Comparison of ENCODE assay signal across 8 cellular contexts in the genomic region with DNA sequence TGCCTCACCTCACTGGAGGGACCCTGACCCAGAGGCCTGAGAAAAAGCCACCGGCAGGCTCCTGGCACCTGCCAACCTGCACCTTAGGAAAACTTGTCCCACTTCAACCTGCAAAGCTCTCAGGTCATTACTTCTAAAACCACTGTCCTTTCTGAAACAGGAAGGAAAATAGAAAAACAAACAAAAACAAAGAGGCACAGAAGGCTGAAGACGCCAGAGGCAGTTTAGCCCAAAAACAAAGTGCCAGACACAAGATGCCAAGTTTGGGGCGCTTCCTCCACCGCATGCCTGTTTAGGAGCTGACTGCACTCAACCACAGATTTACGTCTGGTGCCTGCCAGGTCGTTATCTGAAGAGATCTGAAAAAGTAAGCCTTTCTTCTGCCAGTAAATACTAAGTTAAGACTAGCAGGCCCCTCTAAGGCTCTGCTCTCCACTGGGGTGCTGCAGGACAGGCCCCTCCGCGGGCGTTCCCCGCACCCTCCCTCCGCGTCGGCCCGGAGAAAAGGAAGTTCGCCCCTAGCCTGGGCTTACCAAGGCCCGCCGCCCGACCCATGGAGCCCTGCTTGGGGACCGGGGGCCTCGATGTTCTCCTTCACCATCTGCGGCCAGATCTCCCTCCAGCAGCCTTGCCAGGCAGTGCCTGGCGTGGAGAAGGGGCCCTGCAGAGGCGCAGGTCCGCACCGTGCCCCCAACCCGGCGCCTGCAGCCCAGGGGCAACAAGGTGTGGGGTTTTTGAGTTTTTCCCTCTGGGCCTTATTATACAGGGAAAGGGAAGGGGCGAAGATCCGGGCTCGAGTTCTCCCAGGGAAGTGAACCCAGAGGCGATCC. TPM values are rescaled to one million over a fixed set of nuclear protein-coding genes. Genes with fewer than 3 reads are reported as not detected.
A peak's percentile ranks its signal among the peaks of the same experiment; 100 is the strongest.
DNase-seq lines count a peak whose midpoint lies in the region; ATAC-seq, FAIRE-seq and TF ChIP-seq lines count a peak whose summit lies in the region.

No MANE protein-coding gene starts in this region.

- H3K9ac ChIP-seq in endothelial cell of umbilical vein (replicated peaks; ENCODE audit: extremely low read depth, insufficient read depth, low read length), result peak overlapping the region; percentile 16

- no peaks in the 10 kb centered on the region for H3K27me3 Mint-ChIP-seq in T-helper 17 cell
- H3K27me3 Mint-ChIP-seq in nephron (ENCODE audit: low read depth), result peaks cover 3% of the 10 kb centered on the region

- no peaks in the 10 kb centered on the region for H3K9me1 ChIP-seq in endothelial cell of umbilical vein (replicated peaks; ENCODE audit: control insufficient read depth, extremely low read depth, insufficient read depth, low read length)

- no peaks in the 10 kb centered on the region for H4K20me1 ChIP-seq in endothelial cell of umbilical vein (replicated peaks; ENCODE audit: control insufficient read depth, extremely low read depth, insufficient read depth, low read length)

- H3K4me1 ChIP-seq in HAP-1 (no peaks in the 10 kb centered on the region; the same call in 1 of the 2 replicates), endothelial cell of umbilical vein (ENCODE audit: control insufficient read depth, extremely low read depth, insufficient read depth, low read length) (peaks cover 7% of the 10 kb centered on the region)

- H3K27ac Mint-ChIP-seq in T-helper 17 cell (peak overlapping the region; percentile 81), nephron (peak overlapping the region in 2 of 3 experiments; percentile 20 to 39)

- H3K4me3 Mint-ChIP-seq in T-helper 17 cell (peak overlapping the region; percentile 90), nephron (peak overlapping the region; percentile 86 to 88 (median 87))

- no peaks in the 10 kb centered on the region for H3K9me3 Mint-ChIP-seq in nephron

- CTCF ChIA-PET in endothelial cell of umbilical vein (lab: Charles Lee), result interaction anchor here (0.6 to 1.2 kb wide), 2 partner anchors 147 to 327 kb away, joined by 3 to 4 read pairs; partner anchors contain the start of gene GOLGA8B

- POLR2A ChIA-PET in endothelial cell of umbilical vein (lab: Charles Lee), result no interaction called here

- peak overlapping the region; percentile 77 for H3K4me2 ChIP-seq in endothelial cell of umbilical vein (ENCODE audit: insufficient read depth, low read length)

- FAIRE-seq in endothelial cell of umbilical vein (lab: Jason Lieb, UNC), result peak; percentile 26

- H3K9me3 ChIP-seq in HAP-1 (no peaks in the 10 kb centered on the region), T-helper 17 cell (ENCODE audit: control insufficient read depth, low read length, poor library complexity, severe bottlenecking) (no peaks in the 10 kb centered on the region), endothelial cell of umbilical vein (replicated peaks; ENCODE audit: control insufficient read depth, insufficient read depth, low read length) (no peaks in the 10 kb centered on the region)

- H3K36me3 ChIP-seq in HAP-1 (replicated peaks) (peaks cover 4% of the 10 kb centered on the region; the same call in 1 of the 2 replicates), endothelial cell of umbilical vein (ENCODE audit: control insufficient read depth in 2 of 2, extremely low read depth in 1 of 2, insufficient read depth in 2 of 2, low read length in 2 of 2) (no peaks in the 10 kb centered on the region)

- in situ Hi-C loops in HAP-1 (cut with MboI; ENCODE audit: low sequenced_read_pairs), result loop anchor here (10.0 kb wide), 1 partner anchor 62 kb away; no protein-coding TSS in a partner anchor

- peak overlapping the region; percentile 79 for H2AFZ ChIP-seq in endothelial cell of umbilical vein (ENCODE audit: low read depth, low read length)

- TF ChIP-seq CTCF in endothelial cell of umbilical vein (IDR thresholded peaks at IDR 0.05; ENCODE audit: extremely low read depth in 1 of 2, insufficient read depth in 1 of 2, low read depth in 1 of 2, low read length in 2 of 2), result no peak
- TF ChIP-seq CTCF in nephron (IDR thresholded peaks at IDR 0.05; ENCODE audit: unreplicated experiment in 3 of 3), result no peak

- peaks cover 13% of the 10 kb centered on the region for H3K79me2 ChIP-seq in endothelial cell of umbilical vein (ENCODE audit: control insufficient read depth, insufficient read depth, low read length)

- H3K27ac ChIP-seq in endothelial cell of umbilical vein (ENCODE audit: insufficient read depth, low read depth, low read length), result peak overlapping the region; percentile 23

- no TSS peak for BruUV-seq in endothelial cell of umbilical vein (replicated peaks; lab: Mats Ljungman, UMichigan)

- intact Hi-C loops in endothelial cell of umbilical vein (cut with micrococcal nuclease), result loop anchor here (2.0 to 10.0 kb wide), 4 partner anchors 70 to 332 kb away; partner anchors contain the start of genes EMC4, EMC7, LPCAT4 and NOP10

- dilution Hi-C loops in endothelial cell of umbilical vein (cut with MboI; ENCODE audit: extremely low pct_ligation_motif_present, low sequenced_read_pairs), result no loop called here

- TF ChIP-seq POLR2A in endothelial cell of umbilical vein (IDR thresholded peaks at IDR 0.05; ENCODE audit: low read depth, low read length), result no peak

- ATAC-seq in T-helper 17 cell (peak; percentile 64), HG03039 (IDR thresholded peaks at IDR 0.05; ENCODE audit: unreplicated experiment) (no peak), HG02870 (IDR thresholded peaks at IDR 0.05; ENCODE audit: unreplicated experiment) (no peak)

- peak overlapping the region; percentile 59 for H3K4me3 ChIP-seq in HAP-1
- H3K4me3 ChIP-seq in endothelial cell of umbilical vein (replicated peaks in 1 of 3; ENCODE audit: insufficient read depth in 1 of 3, low read depth in 1 of 3, low read length in 3 of 3), result peak overlapping the region; percentile 68 to 78 (median 77)

- H3K27me3 ChIP-seq in HAP-1 (ENCODE audit: low read depth) (no peaks in the 10 kb centered on the region; the same call in 1 of the 2 replicates), endothelial cell of umbilical vein (ENCODE audit: control insufficient read depth in 2 of 2, insufficient read depth in 2 of 2, low read length in 2 of 2) (peaks cover 0 to 5% of the 10 kb centered on the region in 2 experiments)

- peaks cover 2% of the 10 kb centered on the region for H3K36me3 Mint-ChIP-seq in T-helper 17 cell (ENCODE audit: low read depth)
- H3K36me3 Mint-ChIP-seq in nephron (ENCODE audit: low read depth), result peaks cover 29% of the 10 kb centered on the region

- DNase-seq in ELF-1 (ENCODE audit: low read depth, low spot score) (peak; percentile 6), HAP-1 (ENCODE audit: low spot score in 2 of 2) (peak in 1 of 2 experiments; percentile 29), T-helper 17 cell (no peak), endothelial cell of umbilical vein (ENCODE audit: low read depth, low spot score) (peak; percentile 6), SHP77 treated with DMSO at 0.1 percent for 48 hours (lab: John Stamatoyannopoulos, UW) (no peak)

- H3K4me1 Mint-ChIP-seq in T-helper 17 cell (peaks cover 29% of the 10 kb centered on the region), nephron (peaks cover 22% of the 10 kb centered on the region)

TF ChIP-seq in endothelial cell of umbilical vein, 7 proteins besides CTCF, POLR2A, EP300 and RAD21:
- TF ChIP-seq EZH2 (IDR thresholded peaks at IDR 0.05; ENCODE audit: borderline replicate concordance, low read depth, low read length, severe bottlenecking) (no peak), POLR2AphosphoS5 (IDR thresholded peaks at IDR 0.05; ENCODE audit: insufficient read depth, low read depth, low read length) (no peak), FOS (IDR thresholded peaks at IDR 0.05; ENCODE audit: borderline replicate concordance, insufficient read depth, low read length) (no peak), MYC (IDR thresholded peaks at IDR 0.05; ENCODE audit: low read depth, low read length) (no peak), JUN (IDR thresholded peaks at IDR 0.05; ENCODE audit: borderline replicate concordance, insufficient read depth, insufficient read length, low read depth) (no peak), GATA2 (IDR thresholded peaks at IDR 0.05; ENCODE audit: insufficient read depth, insufficient read length, low read depth, low read length) (no peak)
- TF ChIP-seq, protein P1, sequence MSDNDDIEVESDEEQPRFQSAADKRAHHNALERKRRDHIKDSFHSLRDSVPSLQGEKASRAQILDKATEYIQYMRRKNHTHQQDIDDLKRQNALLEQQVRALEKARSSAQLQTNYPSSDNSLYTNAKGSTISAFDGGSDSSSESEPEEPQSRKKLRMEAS (IDR thresholded peaks at IDR 0.05; ENCODE audit: insufficient read depth, insufficient read length), result no peak

RNA-seq across cellular contexts. Expression of gene GOLGA8A, which starts 1.3 kb away (rescaled TPM):
- total RNA-seq in T-helper 17 cell (100 to 1,000 TPM; 210 to 223 TPM), endothelial cell of umbilical vein (53.5 and 61.1 TPM in 2 replicates)
- polyA plus RNA-seq in endothelial cell of umbilical vein, result 12.3 and 17.8 TPM in 2 replicates
- 3.0 and 7.0 TPM in 2 replicates for polyA plus RNA-seq in endothelial cell of umbilical vein (2011; cell fraction: cytosol; rRNA removed)
- polyA plus RNA-seq in endothelial cell of umbilical vein (2011; cell fraction: nucleus; rRNA removed), result 304 and 414 TPM in 2 replicates
- 27.2 and 28.7 TPM in 2 replicates for polyA plus RNA-seq in endothelial cell of umbilical vein (2012)
- polyA minus RNA-seq in endothelial cell of umbilical vein, result 11.3 and 15.1 TPM in 2 replicates
- polyA minus RNA-seq in endothelial cell of umbilical vein (2011; cell fraction: cytosol; rRNA and poly(A)+ RNA removed), result 7.0 TPM
- polyA minus RNA-seq in endothelial cell of umbilical vein (2011; cell fraction: nucleus; rRNA and poly(A)+ RNA removed), result 27.7 and 30.9 TPM in 2 replicates

Comparison
In these comparisons a context has a peak if more than half of its experiments do, and no peak if none do; other contexts are left out.
1. DNase-seq: peak in ELF-1 (single experiment) and endothelial cell of umbilical vein (single experiment); none in T-helper 17 cell (0 of 3) and SHP77 treated with DMSO at 0.1 percent for 48 hours (single experiment).